27 cellular contexts compared by ENCODE assay signal in the genomic region with DNA sequence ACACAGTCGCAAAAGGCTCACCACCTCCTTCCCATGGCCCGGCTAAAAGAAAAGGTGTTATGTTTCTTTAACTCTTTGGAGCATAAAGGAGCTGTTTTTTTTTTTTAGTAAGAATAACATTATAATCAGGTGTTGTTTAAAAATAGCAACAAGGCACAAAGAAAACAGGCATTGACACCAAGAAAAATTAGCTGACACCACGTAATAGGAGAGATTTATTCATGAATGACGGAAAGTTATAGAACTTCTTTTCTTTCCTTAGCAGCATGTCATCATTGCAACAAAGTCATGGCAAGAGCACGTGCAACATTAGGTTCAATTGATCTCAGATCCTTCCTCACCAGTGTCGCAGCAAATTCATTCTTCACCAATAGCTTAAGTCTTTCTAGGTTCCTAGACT.
"Had no signal": no experiment of that assay in that cellular context is flagged by ENCODE, and none has a peak within 500 bp of the region (broad histone marks: within the 10 kb centered on the region; RNA-seq: fewer than 3 reads in every experiment).

No MANE protein-coding gene starts in this region.

- FAIRE-seq: urothelium cell line had no signal

- H3K4me3 ChIP-seq: stomach, suprapubic skin, testis, thoracic aorta, thyroid gland, tibial artery, tibial nerve, transverse colon, upper lobe of left lung, upper lobe of right lung, uterus, vagina had no signal

- DNase-seq: stimulated activated CD4-positive, alpha-beta T cell treated with anti-CD3 and anti-CD28 coated beads, Interleukin-2, amount 100 ng/mL, for 48 hours; stimulated activated CD4-positive, alpha-beta T cell treated with anti-CD3 and anti-CD28 coated beads, Interleukin-4, amount 100 ng/mL, for 1 hour; stimulated activated CD4-positive, alpha-beta T cell treated with anti-CD3 and anti-CD28 coated beads, Interleukin-4, amount 100 ng/mL, for 24 hours; stimulated activated CD4-positive, alpha-beta T cell treated with anti-CD3 and anti-CD28 coated beads, Interleukin-4, amount 100 ng/mL, for 4 hours; stimulated activated CD8-positive, alpha-beta memory T cell treated with anti-CD3 and anti-CD28 coated beads, Interleukin-4, amount 100 ng/mL, for 48 hours; stimulated activated naive B cell treated with anti-CD40 and anti-IgM and Interleukin-4, amounts not matched to agents 10 μg/mL and 1 μg/mL and 100 μg/mL, for 72 hours; stimulated activated naive CD4-positive, alpha-beta T cell; stimulated activated naive CD4-positive, alpha-beta T cell treated with Interleukin-2 at 50 U/mL for 16 hours; stimulated activated naive CD8-positive, alpha-beta T cell treated with anti-CD3 and anti-CD28 coated beads, Interleukin-15, amount 100 ng/mL, for 72 hours; stimulated activated naive CD8-positive, alpha-beta T cell treated with anti-CD3 and anti-CD28 coated beads, Interleukin-15, Interleukin-2, amounts not matched to agents 100 U/mL and 50 U/mL, for 24 hours; stomach; substantia nigra; testis; thyroid gland; tibial artery; transverse colon; trophoblast cell; upper lobe of right lung; uterus had no signal

- H3K27ac ChIP-seq: stomach, suprapubic skin, testis, thoracic aorta, thyroid gland, tibial artery, tibial nerve, transverse colon, upper lobe of left lung, upper lobe of right lung, uterus, vagina had no signal

- H3K27me3 ChIP-seq: stomach, suprapubic skin, testis, thyroid gland, tibial artery, tibial nerve, transverse colon, upper lobe of left lung, upper lobe of right lung, uterus, vagina had no signal

- ATAC-seq: stimulated activated effector memory CD8-positive, alpha-beta T cell treated with anti-CD3 and anti-CD28 coated beads, Interleukin-12 subunit alpha, Interleukin-12 subunit beta, amount 100 ng/mL, for 72 hours; stimulated activated memory B cell treated with anti-CD40 and anti-IgM and Interleukin-4, amounts not matched to agents 10 μg/mL and 1 μg/mL and 100 μg/mL, for 72 hours; stimulated activated naive B cell treated with anti-CD40 and anti-IgM and Interleukin-4, amounts not matched to agents 10 μg/mL and 1 μg/mL and 100 μg/mL, for 72 hours; stimulated activated naive CD8-positive, alpha-beta T cell treated with anti-CD3 and anti-CD28 coated beads, Interleukin-15, amount 100 ng/mL, for 72 hours; stimulated activated naive CD8-positive, alpha-beta T cell treated with anti-CD3 and anti-CD28 coated beads, Interleukin-15, Interleukin-2, amounts not matched to agents 100 U/mL and 50 U/mL, for 24 hours; upper lobe of right lung had no signal

- H3K9me3 ChIP-seq: suprapubic skin, testis, thoracic aorta, thyroid gland, tibial artery, tibial nerve, transverse colon, upper lobe of right lung, uterus, vagina had no signal

- H3K4me1 ChIP-seq: stomach, suprapubic skin, testis, thyroid gland, tibial artery, tibial nerve, transverse colon, upper lobe of left lung, upper lobe of right lung, uterus, vagina had no signal

- H3K36me3 ChIP-seq: stomach, suprapubic skin, thoracic aorta, thyroid gland, tibial artery, tibial nerve, transverse colon, upper lobe of left lung, upper lobe of right lung, uterus, vagina had no signal
